24 cellular contexts compared by ENCODE assay signal in the genomic region with DNA sequence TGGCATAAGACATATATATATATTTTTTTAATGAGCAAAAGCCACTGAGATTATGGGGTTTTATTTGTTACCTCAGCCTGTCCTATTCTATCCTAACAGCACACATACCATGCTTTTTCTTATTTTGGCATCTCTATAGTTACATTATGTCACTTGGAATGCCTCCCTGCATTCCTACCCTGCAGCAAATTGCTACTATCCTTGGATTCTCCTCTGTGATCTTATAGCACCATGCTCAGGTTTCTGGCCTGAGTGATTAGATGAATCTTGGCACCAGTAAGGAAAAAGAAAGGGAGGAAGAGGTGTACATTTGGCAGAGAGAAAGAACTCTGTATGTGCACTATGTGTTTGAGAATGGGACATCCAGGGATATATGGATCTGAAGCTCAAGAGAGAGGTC.
"Had no signal": no experiment of that assay in that cellular context is flagged by ENCODE, and none has a peak within 500 bp of the region (broad histone marks: within the 10 kb centered on the region; RNA-seq: fewer than 3 reads in every experiment).

No MANE protein-coding gene starts in this region.

- H3K36me3 ChIP-seq: brain microvascular endothelial cell, right lobe of liver, upper lobe of left lung had no signal

- H3K79me2 ChIP-seq: parathyroid adenoma had no signal

- H3K27ac ChIP-seq: brain microvascular endothelial cell, parathyroid adenoma, right lobe of liver, skin epidermis, testis, upper lobe of left lung had no signal

- H3K9me3 Mint-ChIP-seq: activated T-cell treated with anti-CD3 and anti-CD28 coated beads, Interleukin-2, amount 50 U/mL, for 24 hours; activated T-helper 17 cell treated with anti-CD3 and anti-CD28 coated beads, Interleukin-2, amount 50 U/mL, for 72 hours; nephron progenitor cell; stimulated activated memory B cell treated with anti-CD40 and anti-IgM and Interleukin-4, amounts not matched to agents 10 μg/mL and 1 μg/mL and 100 μg/mL, for 72 hours; T-cell; T-helper 2 cell treated with Interferon-gamma antibody and Interleukin-4, amounts not matched to agents 5 μg/mL and 100 μg/mL, for 36 hours had no signal

- H3K27me3 ChIP-seq: brain microvascular endothelial cell, right lobe of liver, testis, upper lobe of left lung had no signal

- H3K27ac Mint-ChIP-seq: activated T-cell treated with anti-CD3 and anti-CD28 coated beads, Interleukin-2, amount 50 U/mL, for 24 hours; activated T-helper 17 cell treated with anti-CD3 and anti-CD28 coated beads, Interleukin-2, amount 50 U/mL, for 72 hours; nephron progenitor cell; stimulated activated memory B cell treated with anti-CD40 and anti-IgM and Interleukin-4, amounts not matched to agents 10 μg/mL and 1 μg/mL and 100 μg/mL, for 72 hours; T-helper 2 cell treated with Interferon-gamma antibody and Interleukin-4, amounts not matched to agents 5 μg/mL and 100 μg/mL, for 36 hours had no signal

- H3K9ac ChIP-seq: parathyroid adenoma had no signal

- ATAC-seq: activated naive CD4-positive, alpha-beta T cell treated with anti-CD3 and anti-CD28 coated beads, Interleukin-2, amount 50 U/mL, for 72 hours; activated T-helper 17 cell treated with anti-CD3 and anti-CD28 coated beads, Interleukin-2, amount 50 U/mL, for 72 hours; left ventricle myocardium superior; right lobe of liver; stimulated activated memory B cell treated with anti-CD40 and anti-IgM and Interleukin-4, amounts not matched to agents 10 μg/mL and 1 μg/mL and 100 μg/mL, for 72 hours; T-cell had no signal

- H3K9me3 ChIP-seq: right lobe of liver, testis, upper lobe of left lung had no signal

- DNase-seq: activated CD4-positive, alpha-beta T cell treated with anti-CD3 and anti-CD28 coated beads for 1 hour; activated CD4-positive, alpha-beta T cell treated with anti-CD3 and anti-CD28 coated beads, Interleukin-2, amount 50 U/mL, for 1 hour; activated CD8-positive, alpha-beta memory T cell treated with anti-CD3 and anti-CD28 coated beads, Interleukin-2, amount 50 U/mL, for 4 hours; activated T-cell treated with anti-CD3 and anti-CD28 coated beads, Interleukin-2, amount 50 U/mL, for 24 hours; aorta; brain microvascular endothelial cell; central memory CD4-positive, alpha-beta T cell; dermis blood vessel endothelial cell; effector CD8-positive, alpha-beta T cell; hippocampal formation; left ventricle myocardium superior; nephron progenitor cell; nucleus accumbens; right lobe of liver; stimulated activated CD4-positive, alpha-beta T cell treated with anti-CD3 and anti-CD28 coated beads, Interleukin-2, amount 100 ng/mL, for 24 hours; T-cell; testis; upper lobe of left lung had no signal

- H2AFZ ChIP-seq: parathyroid adenoma had no signal

- H3K4me3 ChIP-seq: right lobe of liver, skin epidermis, testis, upper lobe of left lung had no signal

- H3K4me3 Mint-ChIP-seq: activated T-cell treated with anti-CD3 and anti-CD28 coated beads, Interleukin-2, amount 50 U/mL, for 24 hours; activated T-helper 17 cell treated with anti-CD3 and anti-CD28 coated beads, Interleukin-2, amount 50 U/mL, for 72 hours; nephron progenitor cell; stimulated activated memory B cell treated with anti-CD40 and anti-IgM and Interleukin-4, amounts not matched to agents 10 μg/mL and 1 μg/mL and 100 μg/mL, for 72 hours; T-helper 2 cell treated with Interferon-gamma antibody and Interleukin-4, amounts not matched to agents 5 μg/mL and 100 μg/mL, for 36 hours had no signal

- H3K36me3 Mint-ChIP-seq: T-cell had no signal
